Comparison of ENCODE assay signal across 19 cellular contexts in the genomic region with DNA sequence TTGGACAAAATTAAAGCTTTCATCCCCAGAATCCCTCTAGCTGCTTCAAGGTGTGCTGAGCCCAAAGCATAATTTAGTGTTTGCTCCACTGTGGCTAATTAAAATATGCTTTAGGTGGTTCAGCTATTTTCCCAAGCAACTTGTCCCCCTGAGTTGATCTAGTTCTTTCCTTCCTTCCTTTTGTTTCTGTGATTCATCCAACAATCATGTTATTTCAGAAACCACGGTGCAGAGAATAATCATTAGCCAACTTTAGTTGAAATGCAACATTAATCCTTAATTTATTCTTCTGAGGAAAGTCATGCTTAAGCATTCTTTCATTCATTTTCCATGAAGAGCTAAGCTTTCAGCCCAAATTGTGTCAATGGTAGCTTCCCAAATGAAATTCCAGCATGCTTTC.
A peak's percentile ranks its signal among the peaks of the same experiment; 100 is the strongest.
DNase-seq lines count a peak whose midpoint lies in the region; ATAC-seq and TF ChIP-seq lines count a peak whose summit lies in the region.
"Had no signal": no experiment of that assay in that cellular context is flagged by ENCODE, and none has a peak within 500 bp of the region (broad histone marks: within the 10 kb centered on the region; RNA-seq: fewer than 3 reads in every experiment).

No MANE protein-coding gene starts in this region.

- in situ Hi-C loops in ACHN (cut with HindIII; ENCODE audit: low pct_ligation_motif_present, low pct_unique_long_range_greater_than_20kb, low sequenced_read_pairs): no loop called here

- 54 to 67% (median 64%) methylated on average over 1 of the region's 1 CpG for WGBS in adrenal gland, 4 donors
- WGBS in esophagus muscularis mucosa: 55% methylated on average over 1 of the region's 1 CpG

- H3K4me3 ChIP-seq in epithelial cell of proximal tubule (ENCODE audit: low read depth, low read length) (no peak overlapping the region), adrenal gland (no peak overlapping the region), esophagus muscularis mucosa (no peak overlapping the region)
- H3K4me3 ChIP-seq: SJCRH30 had no signal

- TF ChIP-seq POLR2A in adrenal gland (IDR thresholded peaks at IDR 0.05) (no peak), esophagus muscularis mucosa (IDR thresholded peaks at IDR 0.05; ENCODE audit: low read depth) (no peak)

- no peak for ATAC-seq in HG02798 (IDR thresholded peaks at IDR 0.05; ENCODE audit: poor library complexity, unreplicated experiment)
- ATAC-seq: Panc1 had no signal

- TF ChIP-seq CTCF in epithelial cell of proximal tubule (conservative IDR thresholded peaks at IDR 0.05; ENCODE audit: low read depth, low read length) (no peak), adrenal gland (IDR thresholded peaks at IDR 0.05) (no peak), esophagus muscularis mucosa (IDR thresholded peaks at IDR 0.05) (no peak)

- H3K4me1 ChIP-seq in adrenal gland (replicated peaks in 1 of 2) (no peaks in the 10 kb centered on the region), esophagus muscularis mucosa (no peaks in the 10 kb centered on the region)
- H3K4me1 ChIP-seq: SJCRH30 had no signal

- TF ChIP-seq EP300 in esophagus muscularis mucosa (IDR thresholded peaks at IDR 0.05): no peak

- no peaks in the 10 kb centered on the region for H3K27me3 ChIP-seq in adrenal gland
- H3K27me3 ChIP-seq in esophagus muscularis mucosa: no peaks in the 10 kb centered on the region
- H3K27me3 ChIP-seq: SJCRH30 had no signal

- H3K9me3 ChIP-seq in adrenal gland (replicated peaks in 1 of 3) (no peaks in the 10 kb centered on the region), esophagus muscularis mucosa (no peaks in the 10 kb centered on the region)
- H3K9me3 ChIP-seq: SJCRH30 had no signal

- no peak overlapping the region for H3K27ac ChIP-seq in adrenal gland
- H3K27ac ChIP-seq in esophagus muscularis mucosa (replicated peaks in 1 of 4): no peak overlapping the region
- H3K27ac ChIP-seq: 22Rv1, SJCRH30 had no signal

- intact Hi-C loops in adrenal gland (cut with DNase I) (no loop called here), esophagus muscularis mucosa (cut with DNase I) (no loop called here)

- H3K36me3 ChIP-seq in adrenal gland (replicated peaks in 1 of 2): no peaks in the 10 kb centered on the region
- no peaks in the 10 kb centered on the region for H3K36me3 ChIP-seq in esophagus muscularis mucosa
- H3K36me3 ChIP-seq: SJCRH30 had no signal

- DNase-seq in ACHN: peak; percentile 41
- peak; percentile 11 for DNase-seq in LHCN-M2 (ENCODE audit: low read depth)
- peak; percentile 75 for DNase-seq in epithelial cell of proximal tubule (ENCODE audit: low read depth)
- DNase-seq in kidney tubule cell (ENCODE audit: low spot score): peak; percentile 79
- no peak for DNase-seq in adrenal gland
- no peak for DNase-seq in esophagus muscularis mucosa (ENCODE audit: extremely low spot score)
- no peak for DNase-seq in AG08396 (ENCODE audit: low spot score)
- DNase-seq: HCEC 1CT, MV-4-11, NCI-H1105 treated with DMSO at 0.1 percent for 48 hours, NCI-H2081, NCI-H2171, NCI-H345, NCI-H524, NCI-H774, SJCRH30 had no signal

Comparison
In these comparisons a context has a peak if more than half of its experiments do, and no peak if none do; other contexts are left out.
1. DNase-seq: peak in ACHN (single experiment), LHCN-M2 (single experiment), epithelial cell of proximal tubule (single experiment) and kidney tubule cell (single experiment); none in adrenal gland (0 of 7), esophagus muscularis mucosa (single experiment) and AG08396 (single experiment).